In the genomic region with DNA sequence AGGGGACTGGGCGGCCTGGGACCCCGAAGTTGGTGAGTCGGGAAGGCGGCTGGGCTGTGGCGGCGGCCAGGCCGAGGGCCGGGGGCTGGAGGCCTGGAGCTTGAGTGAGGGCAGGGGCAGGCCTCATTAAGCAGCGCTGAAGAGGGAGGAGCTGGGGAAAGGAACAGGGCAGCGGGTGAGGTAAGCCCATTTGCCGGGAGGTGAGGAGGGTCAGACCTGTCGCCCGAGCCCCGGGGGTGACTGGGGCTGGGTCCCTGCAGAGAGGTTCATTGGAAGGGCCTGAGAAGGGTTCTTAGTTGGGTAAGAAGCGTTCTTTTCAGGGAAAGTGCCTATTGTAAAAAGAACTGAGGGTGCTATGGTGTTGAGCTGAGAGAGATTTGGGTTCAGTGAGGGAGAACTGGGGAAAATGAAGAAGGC, we compare ENCODE assay signal across 1 cellular context.
TF ChIP-seq lines count a peak whose summit lies in the region.

No MANE protein-coding gene starts in this region.

TF ChIP-seq in HEK293, 187 proteins besides CTCF, POLR2A, EP300 and RAD21 (continued from another document and continues in another):
- TF ChIP-seq ZNF518A (tag by site-specific recombination; conservative IDR thresholded peaks at IDR 0.05; ENCODE audit: low read depth) (no peak), ZBTB6 (tag by site-specific recombination; IDR thresholded peaks at IDR 0.05) (no peak), ZNF433 (tag by site-specific recombination; IDR thresholded peaks at IDR 0.05; ENCODE audit: low read depth) (no peak), KLF10 (tag by site-specific recombination; IDR thresholded peaks at IDR 0.05) (no peak), ZNF701 (tag by site-specific recombination; IDR thresholded peaks at IDR 0.05) (no peak), ZBTB17 (tag by site-specific recombination; IDR thresholded peaks at IDR 0.05) (0 out of 2 replicates have a peak, but pooled peaks have one; percentile 49), KLF16 (tag by site-specific recombination; IDR thresholded peaks at IDR 0.05) (0 out of 2 replicates have a peak, but pooled peaks have one; percentile 19), KLF1 (tag by site-specific recombination; IDR thresholded peaks at IDR 0.05) (no peak), ZNF560 (tag by site-specific recombination; IDR thresholded peaks at IDR 0.05; ENCODE audit: borderline replicate concordance) (no peak), FEZF1 (tag by site-specific recombination; IDR thresholded peaks at IDR 0.05) (no peak), REST (tag by site-specific recombination; IDR thresholded peaks at IDR 0.05) (no peak), ZNF155 (tag by site-specific recombination; IDR thresholded peaks at IDR 0.05) (no peak), ZNF626 (tag by site-specific recombination; IDR thresholded peaks at IDR 0.05) (no peak), PRDM10 (tag by site-specific recombination; IDR thresholded peaks at IDR 0.05) (peak; percentile 96), ZNF510 (tag by site-specific recombination; IDR thresholded peaks at IDR 0.05; ENCODE audit: insufficient replicate concordance) (no peak), ZNF121 (tag by site-specific recombination; IDR thresholded peaks at IDR 0.05) (no peak), GLI2 (tag by site-specific recombination; IDR thresholded peaks at IDR 0.05; ENCODE audit: borderline replicate concordance, low read depth) (no peak), ZNF350 (tag by site-specific recombination; IDR thresholded peaks at IDR 0.05) (no peak), ZBTB10 (tag by site-specific recombination; IDR thresholded peaks at IDR 0.05) (no peak), KLF7 (tag by site-specific recombination; IDR thresholded peaks at IDR 0.05; ENCODE audit: borderline replicate concordance) (no peak), ZNF140 (tag by site-specific recombination; IDR thresholded peaks at IDR 0.05) (no peak), ZNF660 (tag by site-specific recombination; IDR thresholded peaks at IDR 0.05) (no peak), ZNF791 (tag by site-specific recombination; IDR thresholded peaks at IDR 0.05) (no peak), ZBTB7A (tag by site-specific recombination; IDR thresholded peaks at IDR 0.05; ENCODE audit: low read depth) (no peak), ZNF157 (tag by site-specific recombination; IDR thresholded peaks at IDR 0.05) (no peak)
- TF ChIP-seq, protein P1, sequence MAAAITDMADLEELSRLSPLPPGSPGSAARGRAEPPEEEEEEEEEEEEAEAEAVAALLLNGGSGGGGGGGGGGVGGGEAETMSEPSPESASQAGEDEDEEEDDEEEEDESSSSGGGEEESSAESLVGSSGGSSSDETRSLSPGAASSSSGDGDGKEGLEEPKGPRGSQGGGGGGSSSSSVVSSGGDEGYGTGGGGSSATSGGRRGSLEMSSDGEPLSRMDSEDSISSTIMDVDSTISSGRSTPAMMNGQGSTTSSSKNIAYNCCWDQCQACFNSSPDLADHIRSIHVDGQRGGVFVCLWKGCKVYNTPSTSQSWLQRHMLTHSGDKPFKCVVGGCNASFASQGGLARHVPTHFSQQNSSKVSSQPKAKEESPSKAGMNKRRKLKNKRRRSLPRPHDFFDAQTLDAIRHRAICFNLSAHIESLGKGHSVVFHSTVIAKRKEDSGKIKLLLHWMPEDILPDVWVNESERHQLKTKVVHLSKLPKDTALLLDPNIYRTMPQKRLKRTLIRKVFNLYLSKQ (tag by site-specific recombination; IDR thresholded peaks at IDR 0.05; ENCODE audit: borderline replicate concordance), result no peak
- TF ChIP-seq, protein P2, sequence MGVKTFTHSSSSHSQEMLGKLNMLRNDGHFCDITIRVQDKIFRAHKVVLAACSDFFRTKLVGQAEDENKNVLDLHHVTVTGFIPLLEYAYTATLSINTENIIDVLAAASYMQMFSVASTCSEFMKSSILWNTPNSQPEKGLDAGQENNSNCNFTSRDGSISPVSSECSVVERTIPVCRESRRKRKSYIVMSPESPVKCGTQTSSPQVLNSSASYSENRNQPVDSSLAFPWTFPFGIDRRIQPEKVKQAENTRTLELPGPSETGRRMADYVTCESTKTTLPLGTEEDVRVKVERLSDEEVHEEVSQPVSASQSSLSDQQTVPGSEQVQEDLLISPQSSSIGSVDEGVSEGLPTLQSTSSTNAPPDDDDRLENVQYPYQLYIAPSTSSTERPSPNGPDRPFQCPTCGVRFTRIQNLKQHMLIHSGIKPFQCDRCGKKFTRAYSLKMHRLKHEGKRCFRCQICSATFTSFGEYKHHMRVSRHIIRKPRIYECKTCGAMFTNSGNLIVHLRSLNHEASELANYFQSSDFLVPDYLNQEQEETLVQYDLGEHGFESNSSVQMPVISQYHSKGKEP (tag by site-specific recombination; IDR thresholded peaks at IDR 0.05), result no peak
- TF ChIP-seq, protein P3, sequence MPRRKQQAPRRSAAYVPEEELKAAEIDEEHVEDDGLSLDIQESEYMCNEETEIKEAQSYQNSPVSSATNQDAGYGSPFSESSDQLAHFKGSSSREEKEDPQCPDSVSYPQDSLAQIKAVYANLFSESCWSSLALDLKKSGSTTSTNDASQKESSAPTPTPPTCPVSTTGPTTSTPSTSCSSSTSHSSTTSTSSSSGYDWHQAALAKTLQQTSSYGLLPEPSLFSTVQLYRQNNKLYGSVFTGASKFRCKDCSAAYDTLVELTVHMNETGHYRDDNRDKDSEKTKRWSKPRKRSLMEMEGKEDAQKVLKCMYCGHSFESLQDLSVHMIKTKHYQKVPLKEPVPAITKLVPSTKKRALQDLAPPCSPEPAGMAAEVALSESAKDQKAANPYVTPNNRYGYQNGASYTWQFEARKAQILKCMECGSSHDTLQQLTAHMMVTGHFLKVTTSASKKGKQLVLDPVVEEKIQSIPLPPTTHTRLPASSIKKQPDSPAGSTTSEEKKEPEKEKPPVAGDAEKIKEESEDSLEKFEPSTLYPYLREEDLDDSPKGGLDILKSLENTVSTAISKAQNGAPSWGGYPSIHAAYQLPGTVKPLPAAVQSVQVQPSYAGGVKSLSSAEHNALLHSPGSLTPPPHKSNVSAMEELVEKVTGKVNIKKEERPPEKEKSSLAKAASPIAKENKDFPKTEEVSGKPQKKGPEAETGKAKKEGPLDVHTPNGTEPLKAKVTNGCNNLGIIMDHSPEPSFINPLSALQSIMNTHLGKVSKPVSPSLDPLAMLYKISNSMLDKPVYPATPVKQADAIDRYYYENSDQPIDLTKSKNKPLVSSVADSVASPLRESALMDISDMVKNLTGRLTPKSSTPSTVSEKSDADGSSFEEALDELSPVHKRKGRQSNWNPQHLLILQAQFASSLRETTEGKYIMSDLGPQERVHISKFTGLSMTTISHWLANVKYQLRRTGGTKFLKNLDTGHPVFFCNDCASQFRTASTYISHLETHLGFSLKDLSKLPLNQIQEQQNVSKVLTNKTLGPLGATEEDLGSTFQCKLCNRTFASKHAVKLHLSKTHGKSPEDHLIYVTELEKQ (tag by site-specific recombination; IDR thresholded peaks at IDR 0.05; ENCODE audit: borderline replicate concordance), result no peak
